ENCODE assay signal across 27 cellular contexts in the genomic region with DNA sequence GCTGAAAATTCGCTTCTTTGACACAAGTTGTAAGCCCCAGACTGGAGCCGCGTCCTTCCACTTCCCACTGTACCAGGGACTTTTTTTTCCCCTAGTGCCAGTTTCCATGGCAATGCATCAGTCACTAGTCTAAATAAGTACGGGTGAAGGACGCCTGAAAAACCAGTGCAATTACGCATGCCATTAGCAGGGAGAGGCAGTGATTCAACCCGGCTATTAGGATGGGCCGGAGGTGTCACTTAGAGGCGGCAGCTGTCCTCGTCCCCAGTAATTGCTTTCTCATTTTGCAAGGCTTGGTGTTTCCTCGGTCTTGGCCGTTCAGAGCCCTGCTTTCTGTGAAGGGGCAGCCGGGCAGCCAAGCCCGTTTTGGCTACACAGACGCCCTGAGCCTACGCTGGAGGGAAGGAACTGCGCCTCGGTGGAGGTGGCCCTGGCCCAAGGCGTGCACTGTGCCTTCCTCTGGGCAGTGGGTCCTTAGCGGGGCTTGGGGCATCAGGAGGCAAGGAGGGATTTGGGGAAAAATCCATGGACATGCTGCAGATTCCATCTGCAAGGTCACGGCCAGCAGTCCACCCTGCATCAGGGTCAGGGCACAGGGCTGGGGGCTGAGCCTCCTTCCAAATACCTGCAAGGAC.
DNase-seq lines count a peak whose midpoint lies in the region; ATAC-seq and TF ChIP-seq lines count a peak whose summit lies in the region.
"Had no signal": no experiment of that assay in that cellular context is flagged by ENCODE, and none has a peak within 500 bp of the region (broad histone marks: within the 10 kb centered on the region; RNA-seq: fewer than 3 reads in every experiment).

No MANE protein-coding gene starts in this region.

- H3K4me3 Mint-ChIP-seq in glutamatergic neuron (ENCODE audit: unreplicated experiment), result peak overlapping the region; percentile 11
- H3K4me3 Mint-ChIP-seq: activated naive CD8-positive, alpha-beta T cell treated with anti-CD3 and anti-CD28 coated beads, Interleukin-2, amount 10 ng/mL, durations not matched to agents 7 days and 5 days; central memory CD8-positive, alpha-beta T cell; HFFc6; neural crest cell had no signal

- DNase-seq in MV-4-11 (lab: John Stamatoyannopoulos, UW) (peak; percentile 37), NCI-H69 (lab: John Stamatoyannopoulos, UW) (peak; percentile 42), glutamatergic neuron (peak; percentile 51), putamen (ENCODE audit: low spot score) (peak; percentile 10), NCI-H1694 treated with DMSO at 0.1 percent for 48 hours (lab: John Stamatoyannopoulos, UW) (no peak)
- DNase-seq: activated CD4-positive, alpha-beta T cell treated with anti-CD3 and anti-CD28 coated beads for 4 hours; activated CD8-positive, alpha-beta memory T cell treated with anti-CD3 and anti-CD28 coated beads for 24 hours; activated effector memory CD4-positive, alpha-beta T cell treated with anti-CD3 and anti-CD28 coated beads, Interleukin-2, amount 50 U/mL, for 16 hours; activated naive CD8-positive, alpha-beta T cell treated with anti-CD3 and anti-CD28 coated beads, Interleukin-2, amount 10 ng/mL, durations not matched to agents 7 days and 5 days; DND-41; HFFc6; islet precursor cell; KBM-7; NCI-H1930; NCI-H345; right lobe of liver; Right ventricle myocardium superior; stimulated activated naive CD4-positive, alpha-beta T cell; T-helper 2 cell; testis had no signal

- H3K9me3 Mint-ChIP-seq in glutamatergic neuron (ENCODE audit: unreplicated experiment), result no peaks in the 10 kb centered on the region
- H3K9me3 Mint-ChIP-seq: activated naive CD8-positive, alpha-beta T cell treated with anti-CD3 and anti-CD28 coated beads, Interleukin-2, amount 10 ng/mL, durations not matched to agents 7 days and 5 days; central memory CD8-positive, alpha-beta T cell; neural crest cell had no signal

- H3K27me3 Mint-ChIP-seq in glutamatergic neuron (ENCODE audit: unreplicated experiment), result no peaks in the 10 kb centered on the region

- no peak for ATAC-seq in HG03196 (IDR thresholded peaks at IDR 0.05; ENCODE audit: unreplicated experiment)
- ATAC-seq in GM18858 (IDR thresholded peaks at IDR 0.05; ENCODE audit: unreplicated experiment), result no peak
- ATAC-seq: GM12878, mucosa of descending colon, right lobe of liver had no signal

- no peak for TF ChIP-seq CTCF in glutamatergic neuron (IDR thresholded peaks at IDR 0.05; ENCODE audit: partially characterized antibody, unreplicated experiment)

- peaks cover 14% of the 10 kb centered on the region for H3K4me1 Mint-ChIP-seq in glutamatergic neuron (ENCODE audit: low read depth, unreplicated experiment)
- H3K4me1 Mint-ChIP-seq: CD14-positive monocyte; central memory CD8-positive, alpha-beta T cell had no signal

- peaks cover 4% of the 10 kb centered on the region for H3K36me3 Mint-ChIP-seq in glutamatergic neuron (ENCODE audit: unreplicated experiment)
- H3K36me3 Mint-ChIP-seq: activated naive CD8-positive, alpha-beta T cell treated with anti-CD3 and anti-CD28 coated beads, Interleukin-2, amount 10 ng/mL, durations not matched to agents 7 days and 5 days; CD14-positive monocyte had no signal

- H3K27ac Mint-ChIP-seq in glutamatergic neuron (ENCODE audit: unreplicated experiment), result peak overlapping the region; percentile 79
- H3K27ac Mint-ChIP-seq: activated naive CD8-positive, alpha-beta T cell treated with anti-CD3 and anti-CD28 coated beads, Interleukin-2, amount 10 ng/mL, durations not matched to agents 7 days and 5 days; CD14-positive monocyte; HFFc6 had no signal
